13 cellular contexts compared by ENCODE assay signal in genomic region chr2:72561621-72562318, GRCh38.
DNase-seq lines count a peak whose midpoint lies in the region; ATAC-seq and TF ChIP-seq lines count a peak whose summit lies in the region.
"Had no signal": no experiment of that assay in that cellular context is flagged by ENCODE, and none has a peak within 500 bp of the region (broad histone marks: within the 10 kb centered on the region; RNA-seq: fewer than 3 reads in every experiment).

No MANE protein-coding gene starts in this region.

- no peaks in the 10 kb centered on the region for H3K36me3 ChIP-seq in adipocyte (ENCODE audit: control insufficient read depth, insufficient read depth, low read length, severe bottlenecking)
- H3K36me3 ChIP-seq: ovary had no signal

- H3K9me3 Mint-ChIP-seq in progenitor cell of endocrine pancreas (ENCODE audit: low read depth) = no peaks in the 10 kb centered on the region
- H3K9me3 Mint-ChIP-seq in stimulated activated naive B cell treated with anti-CD40 and anti-IgM and Interleukin-4, amounts not matched to agents 10 μg/mL and 1 μg/mL and 100 μg/mL, for 72 hours = no peaks in the 10 kb centered on the region
- peaks cover 0 to 2% (median 0%) of the 10 kb centered on the region in 9 donors for H3K9me3 Mint-ChIP-seq in naive thymus-derived CD8-positive, alpha-beta T cell

- H3K4me3 Mint-ChIP-seq in progenitor cell of endocrine pancreas (ENCODE audit: low read depth) = no peak overlapping the region
- H3K4me3 Mint-ChIP-seq in stimulated activated naive B cell treated with anti-CD40 and anti-IgM and Interleukin-4, amounts not matched to agents 10 μg/mL and 1 μg/mL and 100 μg/mL, for 72 hours = no peak overlapping the region
- H3K4me3 Mint-ChIP-seq in naive thymus-derived CD8-positive, alpha-beta T cell = no peak overlapping the region
- H3K4me3 Mint-ChIP-seq: activated naive CD4-positive, alpha-beta T cell treated with anti-CD3 and anti-CD28 coated beads, Interleukin-2, amount 50 U/mL, for 24 hours had no signal

- H3K27me3 Mint-ChIP-seq in progenitor cell of endocrine pancreas = no peaks in the 10 kb centered on the region
- no peaks in the 10 kb centered on the region for H3K27me3 Mint-ChIP-seq in stimulated activated naive B cell treated with anti-CD40 and anti-IgM and Interleukin-4, amounts not matched to agents 10 μg/mL and 1 μg/mL and 100 μg/mL, for 72 hours
- no peaks in the 10 kb centered on the region for H3K27me3 Mint-ChIP-seq in naive thymus-derived CD8-positive, alpha-beta T cell
- H3K27me3 Mint-ChIP-seq: activated naive CD4-positive, alpha-beta T cell treated with anti-CD3 and anti-CD28 coated beads, Interleukin-2, amount 50 U/mL, for 24 hours had no signal

- peaks cover 11% of the 10 kb centered on the region for H3K36me3 Mint-ChIP-seq in progenitor cell of endocrine pancreas (ENCODE audit: insufficient read depth)
- peaks cover 9 to 10% of the 10 kb centered on the region in 2 donors for H3K36me3 Mint-ChIP-seq in stimulated activated naive B cell treated with anti-CD40 and anti-IgM and Interleukin-4, amounts not matched to agents 10 μg/mL and 1 μg/mL and 100 μg/mL, for 72 hours
- peaks cover 10 to 31% (median 24%) of the 10 kb centered on the region in 3 donors for H3K36me3 Mint-ChIP-seq in naive thymus-derived CD8-positive, alpha-beta T cell

- H3K9me3 ChIP-seq in adipocyte (ENCODE audit: control insufficient read depth, low read length) = no peaks in the 10 kb centered on the region
- H3K9me3 ChIP-seq: ovary had no signal

- no peak for ATAC-seq in stimulated activated naive B cell treated with anti-CD40 and anti-IgM and Interleukin-4, amounts not matched to agents 10 μg/mL and 1 μg/mL and 100 μg/mL, for 72 hours (replicated peaks)
- ATAC-seq in HG03039 (IDR thresholded peaks at IDR 0.05; ENCODE audit: unreplicated experiment) = no peak
- ATAC-seq in naive thymus-derived CD8-positive, alpha-beta T cell = no peak

- H3K9ac ChIP-seq in adipocyte (ENCODE audit: low read length) = peak overlapping the region; percentile 78

- peak overlapping the region; percentile 71 for H3K27ac Mint-ChIP-seq in progenitor cell of endocrine pancreas
- H3K27ac Mint-ChIP-seq in stimulated activated naive B cell treated with anti-CD40 and anti-IgM and Interleukin-4, amounts not matched to agents 10 μg/mL and 1 μg/mL and 100 μg/mL, for 72 hours = no peak overlapping the region
- no peak overlapping the region for H3K27ac Mint-ChIP-seq in naive thymus-derived CD8-positive, alpha-beta T cell
- H3K27ac Mint-ChIP-seq: activated naive CD4-positive, alpha-beta T cell treated with anti-CD3 and anti-CD28 coated beads, Interleukin-2, amount 50 U/mL, for 24 hours had no signal

- POLR2A ChIA-PET in naive thymus-derived CD8-positive, alpha-beta T cell (lab: Charles Lee) = no interaction called here

- H3K4me1 Mint-ChIP-seq in progenitor cell of endocrine pancreas (ENCODE audit: low read depth) = peaks cover 46% of the 10 kb centered on the region
- H3K4me1 Mint-ChIP-seq in stimulated activated naive B cell treated with anti-CD40 and anti-IgM and Interleukin-4, amounts not matched to agents 10 μg/mL and 1 μg/mL and 100 μg/mL, for 72 hours = no peaks in the 10 kb centered on the region
- H3K4me1 Mint-ChIP-seq in naive thymus-derived CD8-positive, alpha-beta T cell = peaks cover 0 to 7% (median 2%) of the 10 kb centered on the region in 4 donors

- TF ChIP-seq CTCF in progenitor cell of endocrine pancreas (IDR thresholded peaks at IDR 0.05; ENCODE audit: unreplicated experiment) = no peak

- H3K4me3 ChIP-seq in adipocyte (ENCODE audit: low read length) = peak overlapping the region; percentile 55
- H3K4me3 ChIP-seq: ovary had no signal

- DNase-seq in EL (peak; percentile 79), adipocyte (ENCODE audit: low read depth) (peak; percentile 81), globus pallidus (ENCODE audit: low spot score) (peak; percentile 53), progenitor cell of endocrine pancreas (ENCODE audit: low spot score, unreplicated experiment) (no peak), NCI-H1048 (lab: John Stamatoyannopoulos, UW) (no peak)
- no peak for DNase-seq in stimulated activated naive B cell treated with anti-CD40 and anti-IgM and Interleukin-4, amounts not matched to agents 10 μg/mL and 1 μg/mL and 100 μg/mL, for 72 hours
- DNase-seq in naive thymus-derived CD8-positive, alpha-beta T cell = no peak
- DNase-seq: activated CD4-positive, CD25-positive, alpha-beta regulatory T cell; DMS53; NK-92 treated with Interleukin-12 subunit alpha and Interleukin-12 subunit beta, amount 100 ng/mL, for 24 hours; ovary had no signal

- no peaks in the 10 kb centered on the region for H3K27me3 ChIP-seq in adipocyte (replicated peaks; ENCODE audit: control insufficient read depth, insufficient read depth, low read length)
- H3K27me3 ChIP-seq: ovary had no signal

- H3K4me1 ChIP-seq in adipocyte (ENCODE audit: control insufficient read depth, insufficient read depth, low read length) = peaks cover 32% of the 10 kb centered on the region

Comparison
In these comparisons a context has a peak if more than half of its experiments do, and no peak if none do; other contexts are left out.
1. DNase-seq: peak in EL (single experiment), adipocyte (single experiment) and globus pallidus (single experiment); none in progenitor cell of endocrine pancreas (single experiment), stimulated activated naive B cell treated with anti-CD40 and anti-IgM and Interleukin-4, amounts not matched to agents 10 μg/mL and 1 μg/mL and 100 μg/mL, for 72 hours (single experiment), NCI-H1048 (single experiment) and naive thymus-derived CD8-positive, alpha-beta T cell (0 of 10).